Comparison of ENCODE assay signal across 9 cellular contexts in genomic region chr1:180911640-180912161, GRCh38. TPM values are rescaled to one million over a fixed set of nuclear protein-coding genes. Genes with fewer than 3 reads are reported as not detected.
A peak's percentile ranks its signal among the peaks of the same experiment; 100 is the strongest.
DNase-seq lines count a peak whose midpoint lies in the region; ATAC-seq, FAIRE-seq and TF ChIP-seq lines count a peak whose summit lies in the region.
"Had no signal": no experiment of that assay in that cellular context is flagged by ENCODE, and none has a peak within 500 bp of the region (broad histone marks: within the 10 kb centered on the region; RNA-seq: fewer than 3 reads in every experiment).

No MANE protein-coding gene starts in this region.

- peak overlapping the region; percentile 69 for H3K4me2 ChIP-seq in parathyroid adenoma (ENCODE audit: low read length)

- H3K9me3 ChIP-seq in SJCRH30 (replicated peaks): no peaks in the 10 kb centered on the region
- H3K9me3 ChIP-seq in parathyroid adenoma (ENCODE audit: control insufficient read depth, low read length): no peaks in the 10 kb centered on the region

- peak overlapping the region; percentile 93 for H3K4me3 ChIP-seq in SJCRH30
- peak overlapping the region; percentile 36 for H3K4me3 ChIP-seq in parathyroid adenoma (ENCODE audit: low read depth, low read length)

- H3K4me3 Mint-ChIP-seq in activated T-helper 17 cell treated with anti-CD3 and anti-CD28 coated beads, Interleukin-2, amount 50 U/mL, for 72 hours: no peak overlapping the region

- TF ChIP-seq CTCF in parathyroid adenoma (IDR thresholded peaks at IDR 0.05): no peak

- H3K27ac ChIP-seq in SJCRH30 (peak overlapping the region; percentile 96), parathyroid adenoma (no peak overlapping the region)

- H3K27me3 ChIP-seq in SJCRH30 (no peaks in the 10 kb centered on the region), parathyroid adenoma (ENCODE audit: control insufficient read depth, insufficient read depth, low read length) (no peaks in the 10 kb centered on the region)

- no peak overlapping the region for H3K27ac Mint-ChIP-seq in activated T-helper 17 cell treated with anti-CD3 and anti-CD28 coated beads, Interleukin-2, amount 50 U/mL, for 72 hours

- H3K9me3 Mint-ChIP-seq in activated T-helper 17 cell treated with anti-CD3 and anti-CD28 coated beads, Interleukin-2, amount 50 U/mL, for 72 hours: no peaks in the 10 kb centered on the region

- no peaks in the 10 kb centered on the region for H3K36me3 ChIP-seq in SJCRH30
- H3K36me3 ChIP-seq in parathyroid adenoma (ENCODE audit: control insufficient read depth, insufficient read depth, low read length): no peaks in the 10 kb centered on the region

- FAIRE-seq in frontal cortex (lab: Jason Lieb, UNC): no peak
- FAIRE-seq: islet of Langerhans had no signal

- DNase-seq in ELR (ENCODE audit: low read depth) (peak; percentile 55), SJCRH30 (peak; percentile 54 to 63), glomerular visceral epithelial cell (ENCODE audit: extremely low spot score) (peak; percentile 32), frontal cortex (ENCODE audit: low spot score in 2 of 2) (no peak), NCI-H187 treated with DMSO at 0.1 percent for 48 hours (lab: John Stamatoyannopoulos, UW) (no peak), NCI-H2029 treated with DMSO at 0.1 percent for 48 hours (lab: John Stamatoyannopoulos, UW) (no peak)

- peaks cover 41% of the 10 kb centered on the region for H3K27me3 Mint-ChIP-seq in activated T-helper 17 cell treated with anti-CD3 and anti-CD28 coated beads, Interleukin-2, amount 50 U/mL, for 72 hours

- ATAC-seq in activated T-helper 17 cell treated with anti-CD3 and anti-CD28 coated beads, Interleukin-2, amount 50 U/mL, for 72 hours (replicated peaks): no peak

- H3K36me3 Mint-ChIP-seq in activated T-helper 17 cell treated with anti-CD3 and anti-CD28 coated beads, Interleukin-2, amount 50 U/mL, for 72 hours (ENCODE audit: low read depth): no peaks in the 10 kb centered on the region

- peak overlapping the region; percentile 85 for H2AFZ ChIP-seq in parathyroid adenoma

- no peak overlapping the region for H3K9ac ChIP-seq in parathyroid adenoma

- H3K79me2 ChIP-seq in parathyroid adenoma: no peaks in the 10 kb centered on the region

- H3K4me1 ChIP-seq in SJCRH30 (peaks cover 10% of the 10 kb centered on the region; the same call in 1 of the 2 replicates), parathyroid adenoma (no peaks in the 10 kb centered on the region)

- H3K4me1 Mint-ChIP-seq in activated T-helper 17 cell treated with anti-CD3 and anti-CD28 coated beads, Interleukin-2, amount 50 U/mL, for 72 hours: no peaks in the 10 kb centered on the region

RNA-seq across cellular contexts. Expression of gene KIAA1614, which starts 1.0 kb away (rescaled TPM):
- total RNA-seq in SJCRH30 (2014; rRNA removed; shearing (Covaris generic)): 59.9 and 63.1 TPM in 2 replicates
- 5.7 TPM for total RNA-seq in frontal cortex
- total RNA-seq in activated T-helper 17 cell treated with anti-CD3 and anti-CD28 coated beads, Interleukin-2, amount 50 U/mL, for 72 hours: under 1 TPM; 0.04 to 0.19 TPM

Comparison
In these comparisons a context has a peak if more than half of its experiments do, and no peak if none do; other contexts are left out.
1. DNase-seq: peak in ELR (single experiment), SJCRH30 (2 of 2) and glomerular visceral epithelial cell (single experiment); none in frontal cortex (0 of 2), NCI-H187 treated with DMSO at 0.1 percent for 48 hours (single experiment) and NCI-H2029 treated with DMSO at 0.1 percent for 48 hours (single experiment).